Comparison of ENCODE assay signal across 1 cellular context in genomic region chr5:151238303-151238741, GRCh38.
TF ChIP-seq lines count a peak whose summit lies in the region.

No MANE protein-coding gene starts in this region.

TF ChIP-seq in GM23338, 12 proteins besides CTCF, POLR2A, EP300 and RAD21 (continued from another document):
- TF ChIP-seq ETS1 (IDR thresholded peaks at IDR 0.05), result no peak
- no peak for TF ChIP-seq ZNF331 (CRISPR knock-in tag; IDR thresholded peaks at IDR 0.05; ENCODE audit: low read depth)
- TF ChIP-seq EZH2phosphoT487 (IDR thresholded peaks at IDR 0.05; ENCODE audit: unreplicated experiment), result no peak
- no peak for TF ChIP-seq REST (IDR thresholded peaks at IDR 0.05; ENCODE audit: unreplicated experiment)
- no peak for TF ChIP-seq CREB1 (CRISPR knock-in tag; IDR thresholded peaks at IDR 0.05; ENCODE audit: low read depth)
- no peak for TF ChIP-seq ZNF114 (CRISPR knock-in tag; IDR thresholded peaks at IDR 0.05)
- no peak for TF ChIP-seq POLR2AphosphoS5 (IDR thresholded peaks at IDR 0.05; ENCODE audit: low read depth)
- TF ChIP-seq EZH2 (IDR thresholded peaks at IDR 0.05; ENCODE audit: low read depth, unreplicated experiment), result no peak
- TF ChIP-seq JUNB (IDR thresholded peaks at IDR 0.05; ENCODE audit: unreplicated experiment), result no peak
